14 cellular contexts compared by ENCODE assay signal in the genomic region with DNA sequence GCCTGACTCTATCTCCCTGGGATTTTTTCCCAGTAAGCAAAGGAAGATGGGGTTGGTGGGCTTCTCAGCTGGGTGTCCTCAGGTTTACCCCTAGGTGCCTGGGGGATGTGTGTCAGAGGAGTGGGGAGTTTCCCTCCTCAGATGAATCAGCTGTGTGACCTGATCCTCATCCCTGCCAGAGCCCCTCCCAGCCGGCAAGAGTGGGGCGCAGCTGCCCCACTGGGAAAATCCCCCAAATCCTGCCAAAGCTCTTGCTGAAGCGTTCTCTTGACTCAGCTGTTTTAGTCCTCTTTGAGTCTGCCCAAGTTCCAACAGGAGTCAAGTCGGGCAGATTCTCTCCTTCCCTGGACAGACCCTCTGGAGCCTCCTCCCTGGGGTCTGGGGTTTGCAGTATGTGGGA. TPM values are rescaled to one million over a fixed set of nuclear protein-coding genes. Genes with fewer than 3 reads are reported as not detected.
DNase-seq lines count a peak whose midpoint lies in the region; ATAC-seq and TF ChIP-seq lines count a peak whose summit lies in the region.
"Had no signal": no experiment of that assay in that cellular context is flagged by ENCODE, and none has a peak within 500 bp of the region (broad histone marks: within the 10 kb centered on the region; RNA-seq: fewer than 3 reads in every experiment).

No MANE protein-coding gene starts in this region.

- H3K36me3 Mint-ChIP-seq in activated T-helper 2 cell treated with anti-CD3 and anti-CD28 coated beads, Interferon-gamma antibody, Interleukin-2, Interleukin-4, amounts not matched to agents 10 μg/mL and 5 μg/mL and 100 μg/mL, durations not matched to agents 14 hours and 24 hours and 36 hours (ENCODE audit: low read depth), result peaks cover 10% of the 10 kb centered on the region

- WGBS in esophagus, 2 donors, result 32 to 40% methylated on average over 4 of the region's 4 CpGs
- WGBS in lower leg skin, 2 donors, result 23 to 37% methylated on average over 4 of the region's 4 CpGs

- no peak overlapping the region for H3K4me3 ChIP-seq in esophagus (ENCODE audit: low read depth in 1 of 2, low read length in 2 of 2)
- no peak overlapping the region for H3K4me3 ChIP-seq in lower leg skin (ENCODE audit: low read depth, poor library complexity, severe bottlenecking)
- H3K4me3 ChIP-seq: upper lobe of right lung had no signal

- DNase-seq in GM04503 (ENCODE audit: low read depth), result peak; percentile 53
- DNase-seq in RPMI7951 (ENCODE audit: low read depth), result peak; percentile 90
- peak; percentile 59 for DNase-seq in renal cortical epithelial cell (ENCODE audit: low read depth)
- DNase-seq in lower leg skin (ENCODE audit: low spot score in 2 of 2), result no peak
- no peak for DNase-seq in activated T-helper 2 cell treated with anti-CD3 and anti-CD28 coated beads, Interferon-gamma antibody, Interleukin-2, Interleukin-4, amounts not matched to agents 10 μg/mL and 5 μg/mL and 100 μg/mL, durations not matched to agents 14 hours and 24 hours and 36 hours (ENCODE audit: low spot score)
- DNase-seq: activated T-cell treated with anti-CD3 and anti-CD28 coated beads, Interleukin-2, amount 50 U/mL, for 24 hours; central memory CD4-positive, alpha-beta T cell; mesendoderm; NCI-H187 treated with DMSO at 0.1 percent for 48 hours; RPMI8226; upper lobe of right lung had no signal

- peak overlapping the region; percentile 63 to 75 for H3K27ac ChIP-seq in esophagus (ENCODE audit: low read depth in 2 of 2, low read length in 1 of 2)
- H3K27ac ChIP-seq: upper lobe of right lung had no signal

- peaks cover 27 to 35% of the 10 kb centered on the region in 2 donors for H3K4me1 ChIP-seq in esophagus (ENCODE audit: control insufficient read depth in 2 of 2, insufficient read depth in 2 of 2, low read length in 1 of 2)

- H3K9me3 ChIP-seq in esophagus (ENCODE audit: control insufficient read depth in 2 of 2, insufficient read depth in 1 of 2, low read depth in 1 of 2, low read length in 1 of 2), result no peaks in the 10 kb centered on the region
- H3K9me3 ChIP-seq: upper lobe of right lung had no signal

- no peaks in the 10 kb centered on the region for H3K27me3 Mint-ChIP-seq in activated T-helper 2 cell treated with anti-CD3 and anti-CD28 coated beads, Interferon-gamma antibody, Interleukin-2, Interleukin-4, amounts not matched to agents 10 μg/mL and 5 μg/mL and 100 μg/mL, durations not matched to agents 14 hours and 24 hours and 36 hours (ENCODE audit: low read depth)

- TF ChIP-seq CTCF in lower leg skin (IDR thresholded peaks at IDR 0.05), result no peak

- TF ChIP-seq POLR2A in lower leg skin (IDR thresholded peaks at IDR 0.05), result no peak

- intact Hi-C loops in lower leg skin (cut with DNase I; ENCODE audit: low total_unique reads), result no loop called here
- intact Hi-C loops in activated T-helper 2 cell treated with anti-CD3 and anti-CD28 coated beads, Interferon-gamma antibody, Interleukin-2, Interleukin-4, amounts not matched to agents 10 μg/mL and 5 μg/mL and 100 μg/mL, durations not matched to agents 14 hours and 24 hours and 36 hours (cut with micrococcal nuclease), result no loop called here

- H3K36me3 ChIP-seq in esophagus (ENCODE audit: control insufficient read depth in 2 of 2, insufficient read depth in 2 of 2, low read length in 1 of 2), result peaks cover 0 to 3% of the 10 kb centered on the region in 2 donors
- H3K36me3 ChIP-seq: upper lobe of right lung had no signal

- H3K4me3 Mint-ChIP-seq in activated T-helper 2 cell treated with anti-CD3 and anti-CD28 coated beads, Interferon-gamma antibody, Interleukin-2, Interleukin-4, amounts not matched to agents 10 μg/mL and 5 μg/mL and 100 μg/mL, durations not matched to agents 14 hours and 24 hours and 36 hours (ENCODE audit: low read depth), result no peak overlapping the region
- H3K4me3 Mint-ChIP-seq: activated T-cell treated with anti-CD3 and anti-CD28 coated beads, Interleukin-2, amount 50 U/mL, for 24 hours had no signal

- no peaks in the 10 kb centered on the region for H3K9me3 Mint-ChIP-seq in activated T-helper 2 cell treated with anti-CD3 and anti-CD28 coated beads, Interferon-gamma antibody, Interleukin-2, Interleukin-4, amounts not matched to agents 10 μg/mL and 5 μg/mL and 100 μg/mL, durations not matched to agents 14 hours and 24 hours and 36 hours
- H3K9me3 Mint-ChIP-seq: activated T-cell treated with anti-CD3 and anti-CD28 coated beads, Interleukin-2, amount 50 U/mL, for 24 hours had no signal

- H3K27me3 ChIP-seq in esophagus (ENCODE audit: control insufficient read depth in 1 of 2, insufficient read depth in 2 of 2, low read length in 2 of 2), result no peaks in the 10 kb centered on the region
- H3K27me3 ChIP-seq: upper lobe of right lung had no signal

- peaks cover 21% of the 10 kb centered on the region for H3K4me1 Mint-ChIP-seq in activated T-helper 2 cell treated with anti-CD3 and anti-CD28 coated beads, Interferon-gamma antibody, Interleukin-2, Interleukin-4, amounts not matched to agents 10 μg/mL and 5 μg/mL and 100 μg/mL, durations not matched to agents 14 hours and 24 hours and 36 hours (ENCODE audit: low read depth)

- no peak for ATAC-seq in HG03442 (IDR thresholded peaks at IDR 0.05; ENCODE audit: unreplicated experiment)
- no peak for ATAC-seq in GM18909 (IDR thresholded peaks at IDR 0.05; ENCODE audit: poor library complexity, unreplicated experiment)
- ATAC-seq: upper lobe of right lung had no signal

- H3K27ac Mint-ChIP-seq in activated T-helper 2 cell treated with anti-CD3 and anti-CD28 coated beads, Interferon-gamma antibody, Interleukin-2, Interleukin-4, amounts not matched to agents 10 μg/mL and 5 μg/mL and 100 μg/mL, durations not matched to agents 14 hours and 24 hours and 36 hours, result no peak overlapping the region
- H3K27ac Mint-ChIP-seq: activated T-cell treated with anti-CD3 and anti-CD28 coated beads, Interleukin-2, amount 50 U/mL, for 24 hours had no signal

RNA-seq across cellular contexts. Expression of gene C11orf68, which starts 6.0 kb away (rescaled TPM):
- total RNA-seq in RPMI7951 (2014; rRNA removed; shearing (Covaris generic)), result 31.1 and 37.5 TPM in 2 replicates
- 10 to 100 TPM; 21.8 to 27.6 TPM for polyA plus RNA-seq in esophagus
- total RNA-seq in renal cortical epithelial cell (6.9 and 15.7 TPM in 2 replicates), lower leg skin (10 to 100 TPM; 21.2 to 32.8 (median 26.5) TPM)
- 23.7 and 23.8 TPM in 2 replicates for total RNA-seq in activated T-helper 2 cell treated with anti-CD3 and anti-CD28 coated beads, Interferon-gamma antibody, Interleukin-2, Interleukin-4, amounts not matched to agents 10 μg/mL and 5 μg/mL and 100 μg/mL, durations not matched to agents 14 hours and 24 hours and 36 hours

RNA-seq across cellular contexts. Expression of gene DRAP1, which starts 6.4 kb away (rescaled TPM):
- 405 and 548 TPM in 2 replicates for total RNA-seq in RPMI7951 (2014; rRNA removed; shearing (Covaris generic))
- polyA plus RNA-seq in esophagus, result 100 to 1,000 TPM in 1 of 2 donors, 10 to 100 TPM in 1; 89.6 to 103 TPM
- total RNA-seq in renal cortical epithelial cell (54.2 and 117 TPM in 2 replicates), lower leg skin (100 to 1,000 TPM in 2 of 4 donors, 10 to 100 TPM in 2; 81.5 to 152 (median 107) TPM)
- total RNA-seq in activated T-helper 2 cell treated with anti-CD3 and anti-CD28 coated beads, Interferon-gamma antibody, Interleukin-2, Interleukin-4, amounts not matched to agents 10 μg/mL and 5 μg/mL and 100 μg/mL, durations not matched to agents 14 hours and 24 hours and 36 hours, result 116 and 118 TPM in 2 replicates

RNA-seq across cellular contexts. Expression of gene FOSL1, which starts 12.7 kb away (rescaled TPM):
- 158 and 232 TPM in 2 replicates for total RNA-seq in RPMI7951 (2014; rRNA removed; shearing (Covaris generic))
- 10 to 100 TPM; 26.7 to 39.6 TPM for polyA plus RNA-seq in esophagus
- total RNA-seq in renal cortical epithelial cell (4.2 and 9.7 TPM in 2 replicates), lower leg skin (1 to 10 TPM; 2.4 to 7.5 (median 5.3) TPM)
- total RNA-seq in activated T-helper 2 cell treated with anti-CD3 and anti-CD28 coated beads, Interferon-gamma antibody, Interleukin-2, Interleukin-4, amounts not matched to agents 10 μg/mL and 5 μg/mL and 100 μg/mL, durations not matched to agents 14 hours and 24 hours and 36 hours, result 24.0 and 25.9 TPM in 2 replicates

RNA-seq across cellular contexts. Expression of gene CCDC85B, which starts 22.4 kb away (rescaled TPM):
- 34.7 and 61.6 TPM in 2 replicates for total RNA-seq in RPMI7951 (2014; rRNA removed; shearing (Covaris generic))
- polyA plus RNA-seq in esophagus, result 10 to 100 TPM; 13.5 to 22.7 TPM
- total RNA-seq in renal cortical epithelial cell, result 10.0 and 13.5 TPM in 2 replicates
- 10 to 100 TPM; 44.9 to 61.0 (median 53.1) TPM for total RNA-seq in lower leg skin
- total RNA-seq in activated T-helper 2 cell treated with anti-CD3 and anti-CD28 coated beads, Interferon-gamma antibody, Interleukin-2, Interleukin-4, amounts not matched to agents 10 μg/mL and 5 μg/mL and 100 μg/mL, durations not matched to agents 14 hours and 24 hours and 36 hours, result 53.2 and 55.2 TPM in 2 replicates

RNA-seq across cellular contexts. Expression of gene FIBP, which starts 24.6 kb away (rescaled TPM):
- 141 and 145 TPM in 2 replicates for total RNA-seq in RPMI7951 (2014; rRNA removed; shearing (Covaris generic))
- polyA plus RNA-seq in esophagus, result 10 to 100 TPM; 20.7 to 38.1 TPM
- total RNA-seq in renal cortical epithelial cell (96.8 and 192 TPM in 2 replicates), lower leg skin (100 to 1,000 TPM in 2 of 4 donors, 10 to 100 TPM in 2; 69.4 to 103 (median 86.2) TPM)
- 95.4 and 99.8 TPM in 2 replicates for total RNA-seq in activated T-helper 2 cell treated with anti-CD3 and anti-CD28 coated beads, Interferon-gamma antibody, Interleukin-2, Interleukin-4, amounts not matched to agents 10 μg/mL and 5 μg/mL and 100 μg/mL, durations not matched to agents 14 hours and 24 hours and 36 hours

Comparison
In these comparisons a context has a peak if more than half of its experiments do, and no peak if none do; other contexts are left out.
1. DNase-seq: peak in GM04503 (single experiment), RPMI7951 (single experiment) and renal cortical epithelial cell (single experiment); none in lower leg skin (0 of 2) and activated T-helper 2 cell treated with anti-CD3 and anti-CD28 coated beads, Interferon-gamma antibody, Interleukin-2, Interleukin-4, amounts not matched to agents 10 μg/mL and 5 μg/mL and 100 μg/mL, durations not matched to agents 14 hours and 24 hours and 36 hours (single experiment).